20 cellular contexts compared by ENCODE assay signal in genomic region chr1:225891229-225891972, GRCh38. TPM values are rescaled to one million over a fixed set of nuclear protein-coding genes. Genes with fewer than 3 reads are reported as not detected.
DNase-seq lines count a peak whose midpoint lies in the region; ATAC-seq, FAIRE-seq and TF ChIP-seq lines count a peak whose summit lies in the region.
"Had no signal": no experiment of that assay in that cellular context is flagged by ENCODE, and none has a peak within 500 bp of the region (broad histone marks: within the 10 kb centered on the region; RNA-seq: fewer than 3 reads in every experiment).

No MANE protein-coding gene starts in this region.

- no peaks in the 10 kb centered on the region for H4K20me1 ChIP-seq in HepG2 (ENCODE audit: insufficient read depth, low read length)

- in situ Hi-C loops in HepG2 (cut with HindIII; ENCODE audit: extremely low pct_ligation_motif_present, low pct_unique_long_range_greater_than_20kb) (no loop called here), KBM-7 (cut with MboI; ENCODE audit: low pct_unique_long_range_greater_than_20kb, low sequenced_read_pairs) (no loop called here)

- intact Hi-C loops in HepG2 (cut with micrococcal nuclease; ENCODE audit: unreplicated experiment) (no loop called here), sciatic nerve (cut with DNase I) (no loop called here)

- no peak for TF ChIP-seq CTCF in HepG2 (CRISPR knock-in tag; IDR thresholded peaks at IDR 0.05)

- no peaks in the 10 kb centered on the region for H3K36me3 ChIP-seq in HepG2 (replicated peaks in 1 of 2; ENCODE audit: control insufficient read depth in 1 of 2, insufficient read depth in 2 of 2, low read length in 2 of 2)

- peak; percentile 36 for FAIRE-seq in HepG2 (lab: Jason Lieb, UNC)

- peak overlapping the region in 2 of 3 experiments; percentile 29 to 76; a peak in 3 of 6 replicates for H3K4me3 ChIP-seq in HepG2 (replicated peaks in 1 of 3; ENCODE audit: insufficient read depth in 1 of 3, low read depth in 2 of 3, low read length in 3 of 3)

- H3K27me3 ChIP-seq in HepG2 (ENCODE audit: control insufficient read depth in 1 of 2, insufficient read depth in 2 of 2, low read length in 2 of 2) = no peaks in the 10 kb centered on the region; a peak in 1 of 5 replicates

- TF ChIP-seq EP300 in HepG2 (IDR thresholded peaks at IDR 0.05; ENCODE audit: low read depth in 2 of 2, low read length in 2 of 2) (peak in 1 of 2 experiments; percentile 46; a peak in 1 of 4 replicates), HepG2 (CRISPR knock-in tag; IDR thresholded peaks at IDR 0.05; ENCODE audit: borderline replicate concordance) (no peak)

- CTCF ChIA-PET in HepG2 (lab: Yijun Ruan, JAX; ENCODE audit: low intra/inter-chr PET ratio, low total read pairs) = no interaction called here

- peak overlapping the region; percentile 68 for H3K27ac ChIP-seq in HepG2 (ENCODE audit: extremely low read length, insufficient read depth, low read length)

- no peak for TF ChIP-seq RAD21 in HepG2 (CRISPR knock-in tag; IDR thresholded peaks at IDR 0.05)

- TF ChIP-seq POLR2A in HepG2 (IDR thresholded peaks at IDR 0.05; ENCODE audit: insufficient read depth in 1 of 2, low read depth in 2 of 2, low read length in 2 of 2) = no peak

- 2% methylated on average over 11 of the region's 14 CpGs for WGBS in HepG2 (ENCODE audit: low lambda C conversion rate)

- BruUV-seq in HepG2 (replicated peaks; lab: Mats Ljungman, UMichigan) = no TSS peak

- no peaks in the 10 kb centered on the region for H3K9me3 ChIP-seq in HepG2 (ENCODE audit: low read length)

- DNase-seq in NCI-H748 (lab: John Stamatoyannopoulos, UW; ENCODE audit: unreplicated experiment) = peak; percentile 20
- DNase-seq in NCI-H748 treated with DMSO at 0.1 percent for 48 hours (lab: John Stamatoyannopoulos, UW) = no peak
- DNase-seq in SW480 (ENCODE audit: low spot score) = peak; percentile 69
- peak; percentile 91 for DNase-seq in HepG2 (ENCODE audit: low spot score)
- DNase-seq in sciatic nerve (ENCODE audit: low spot score) = no peak
- DNase-seq in KBM-7 = no peak
- no peak for DNase-seq in hypothalamus (lab: John Stamatoyannopoulos, UW)
- DNase-seq: 8988T; activated effector memory CD4-positive, alpha-beta T cell treated with anti-CD3 and anti-CD28 coated beads, Interleukin-2, amount 50 U/mL, for 16 hours; DMS 273 treated with DMSO at 0.1 percent for 48 hours; HFFc6; hippocampal formation; NCI-H1048; NCI-H2081 treated with DMSO at 0.1 percent for 48 hours; NCI-H524 treated with DMSO at 0.1 percent for 48 hours; SIG-M5 had no signal

- no peaks in the 10 kb centered on the region for H3K79me2 ChIP-seq in HepG2 (ENCODE audit: insufficient read depth, low read length)

- POLR2A ChIA-PET in HepG2 (lab: Yijun Ruan, JAX) = interaction anchor here (2.1 to 3.7 kb wide), 2 partner anchors 10 to 33 kb away, joined by 7 to 28 read pairs; partner anchors contain the start of genes PYCR2 and TMEM63A

- no peak overlapping the region for H2AFZ ChIP-seq in HepG2 (ENCODE audit: low read length)

- peak overlapping the region; percentile 45 for H3K9ac ChIP-seq in HepG2 (ENCODE audit: insufficient read depth, low read depth, low read length)

- peak; percentile 45 for ATAC-seq in HepG2
- peak; percentile 67 for ATAC-seq in sciatic nerve
- ATAC-seq in HG02763 (IDR thresholded peaks at IDR 0.05; ENCODE audit: unreplicated experiment) = no peak
- ATAC-seq: activated CD4-positive, CD25-positive, alpha-beta regulatory T cell treated with anti-CD3 and anti-CD28 coated beads, Interleukin-2, amount 50 U/mL, for 24 hours had no signal

- peak overlapping the region; percentile 83 for H3K4me2 ChIP-seq in HepG2 (ENCODE audit: low read depth, low read length)

- H3K4me1 ChIP-seq in HepG2 (ENCODE audit: insufficient read depth, low read length) = peaks cover 62% of the 10 kb centered on the region

RNA-seq across cellular contexts. Expression of gene LEFTY1, which starts 2.5 kb away (rescaled TPM):
- total RNA-seq in HepG2 (2016; rRNA removed; fragmentation: Illumina TruSeq; extraction: Trizol) = 0.29 TPM in 1 of 2 replicates, not detected in the other
- total RNA-seq in HepG2 (2016; cell fraction: cytosol; rRNA removed; fragmentation: Illumina TruSeq; extraction: Trizol; ENCODE audit: low read depth) = 0.20 TPM in 1 of 2 replicates, not detected in the other
- total RNA-seq in HepG2 (2016; cell fraction: insoluble cytoplasmic fraction; rRNA removed; fragmentation: Illumina TruSeq; extraction: Trizol) = 0.18 and 0.50 TPM in 2 replicates
- total RNA-seq in HepG2 (2016; cell fraction: membrane; rRNA removed; fragmentation: Illumina TruSeq; extraction: Trizol) = 0.09 TPM in 1 of 2 replicates, not detected in the other
- 0.22 and 0.38 TPM in 2 replicates for total RNA-seq in HepG2 (2016; cell fraction: nucleus; rRNA removed; fragmentation: Illumina TruSeq; extraction: Trizol)
- 0.79 and 1.8 TPM in 2 replicates for polyA plus RNA-seq in HepG2 (2011; rRNA removed)
- polyA plus RNA-seq in HepG2 (2011; cell fraction: cytosol; rRNA removed) = 1.6 and 1.9 TPM in 2 replicates
- 0.68 and 0.78 TPM in 2 replicates for polyA plus RNA-seq in HepG2 (2011; cell fraction: nucleus; rRNA removed)
- polyA plus RNA-seq in HepG2 (2012) = 0.32 and 0.55 TPM in 2 replicates
- not detected in 2 replicates for polyA plus RNA-seq in HepG2 (2016; cell fraction: cytosol; fragmentation: Illumina TruSeq; extraction: Trizol; ENCODE audit: low read depth)
- polyA plus RNA-seq in HepG2 (2016; cell fraction: insoluble cytoplasmic fraction; fragmentation: Illumina TruSeq; extraction: Trizol; ENCODE audit: low read depth) = 0.14 TPM in 1 of 2 replicates, not detected in the other
- 0.11 TPM in 1 of 2 replicates, not detected in the other for polyA plus RNA-seq in HepG2 (2016; cell fraction: membrane; fragmentation: Illumina TruSeq; extraction: Trizol; ENCODE audit: low read depth)
- polyA plus RNA-seq in HepG2 (2016; cell fraction: nucleus; fragmentation: Illumina TruSeq; extraction: Trizol; ENCODE audit: insufficient read depth, low read depth) = 0.28 and 0.51 TPM in 2 replicates
- polyA minus RNA-seq in HepG2 (2011; rRNA and poly(A)+ RNA removed; ENCODE audit: low replicate concordance) = 0.12 TPM in 1 of 2 replicates, not detected in the other
- polyA minus RNA-seq in HepG2 (2011; cell fraction: cytosol; rRNA and poly(A)+ RNA removed) = 0.49 and 0.53 TPM in 2 replicates
- polyA minus RNA-seq in HepG2 (2011; cell fraction: nucleus; rRNA and poly(A)+ RNA removed) = 0.52 and 0.99 TPM in 2 replicates
- 0.89 TPM for total RNA-seq in sciatic nerve
- total RNA-seq: HFFc6; T-helper 2 cell treated with Interferon-gamma antibody and Interleukin-4, amounts not matched to agents 100 ng/mL and 5 ng/mL, for 36 hours had no signal

RNA-seq across cellular contexts. Expression of gene TMEM63A, which starts 9.2 kb away (rescaled TPM):
- 6.8 and 23.9 TPM in 2 replicates for total RNA-seq in HepG2 (2016; rRNA removed; fragmentation: Illumina TruSeq; extraction: Trizol)
- total RNA-seq in HepG2 (2016; cell fraction: cytosol; rRNA removed; fragmentation: Illumina TruSeq; extraction: Trizol; ENCODE audit: low read depth) = 8.4 and 11.8 TPM in 2 replicates
- total RNA-seq in HepG2 (2016; cell fraction: insoluble cytoplasmic fraction; rRNA removed; fragmentation: Illumina TruSeq; extraction: Trizol) = 6.3 and 23.7 TPM in 2 replicates
- 9.0 and 9.3 TPM in 2 replicates for total RNA-seq in HepG2 (2016; cell fraction: membrane; rRNA removed; fragmentation: Illumina TruSeq; extraction: Trizol)
- 45.2 and 52.0 TPM in 2 replicates for total RNA-seq in HepG2 (2016; cell fraction: nucleus; rRNA removed; fragmentation: Illumina TruSeq; extraction: Trizol)
- 53.3 and 68.4 TPM in 2 replicates for polyA plus RNA-seq in HepG2 (2011; rRNA removed)
- polyA plus RNA-seq in HepG2 (2011; cell fraction: cytosol; rRNA removed) = 12.0 and 12.6 TPM in 2 replicates
- 382 and 397 TPM in 2 replicates for polyA plus RNA-seq in HepG2 (2011; cell fraction: nucleus; rRNA removed)
- polyA plus RNA-seq in HepG2 (2012) = 27.8 and 32.4 TPM in 2 replicates
- polyA plus RNA-seq in HepG2 (2016; cell fraction: cytosol; fragmentation: Illumina TruSeq; extraction: Trizol; ENCODE audit: low read depth) = 1.2 and 1.4 TPM in 2 replicates
- 5.6 and 6.1 TPM in 2 replicates for polyA plus RNA-seq in HepG2 (2016; cell fraction: insoluble cytoplasmic fraction; fragmentation: Illumina TruSeq; extraction: Trizol; ENCODE audit: low read depth)
- 2.8 and 3.1 TPM in 2 replicates for polyA plus RNA-seq in HepG2 (2016; cell fraction: membrane; fragmentation: Illumina TruSeq; extraction: Trizol; ENCODE audit: low read depth)
- 77.1 and 87.3 TPM in 2 replicates for polyA plus RNA-seq in HepG2 (2016; cell fraction: nucleus; fragmentation: Illumina TruSeq; extraction: Trizol; ENCODE audit: insufficient read depth, low read depth)
- 69.8 and 79.8 TPM in 2 replicates for polyA minus RNA-seq in HepG2 (2011; rRNA and poly(A)+ RNA removed; ENCODE audit: low replicate concordance)
- polyA minus RNA-seq in HepG2 (2011; cell fraction: cytosol; rRNA and poly(A)+ RNA removed) = 11.9 and 15.7 TPM in 2 replicates
- 124 and 138 TPM in 2 replicates for polyA minus RNA-seq in HepG2 (2011; cell fraction: nucleus; rRNA and poly(A)+ RNA removed)
- 95.7 TPM for total RNA-seq in sciatic nerve

RNA-seq across cellular contexts. Expression of gene PYCR2, which starts 32.6 kb away (rescaled TPM):
- total RNA-seq in HepG2 (2016; rRNA removed; fragmentation: Illumina TruSeq; extraction: Trizol) (47.8 and 49.5 TPM in 2 replicates), sciatic nerve (52.2 TPM)
- total RNA-seq in HepG2 (2016; cell fraction: cytosol; rRNA removed; fragmentation: Illumina TruSeq; extraction: Trizol; ENCODE audit: low read depth) = 8.2 and 9.6 TPM in 2 replicates
- 45.9 and 51.2 TPM in 2 replicates for total RNA-seq in HepG2 (2016; cell fraction: insoluble cytoplasmic fraction; rRNA removed; fragmentation: Illumina TruSeq; extraction: Trizol)
- total RNA-seq in HepG2 (2016; cell fraction: membrane; rRNA removed; fragmentation: Illumina TruSeq; extraction: Trizol) = 16.1 and 17.9 TPM in 2 replicates
- 31.1 and 42.8 TPM in 2 replicates for total RNA-seq in HepG2 (2016; cell fraction: nucleus; rRNA removed; fragmentation: Illumina TruSeq; extraction: Trizol)
- 47.2 and 54.2 TPM in 2 replicates for polyA plus RNA-seq in HepG2 (2011; rRNA removed)
- 25.8 and 40.7 TPM in 2 replicates for polyA plus RNA-seq in HepG2 (2011; cell fraction: cytosol; rRNA removed)
- polyA plus RNA-seq in HepG2 (2011; cell fraction: nucleus; rRNA removed) = 98.0 and 106 TPM in 2 replicates
- 29.7 and 35.8 TPM in 2 replicates for polyA plus RNA-seq in HepG2 (2012)
- 3.9 and 4.7 TPM in 2 replicates for polyA plus RNA-seq in HepG2 (2016; cell fraction: cytosol; fragmentation: Illumina TruSeq; extraction: Trizol; ENCODE audit: low read depth)
- polyA plus RNA-seq in HepG2 (2016; cell fraction: insoluble cytoplasmic fraction; fragmentation: Illumina TruSeq; extraction: Trizol; ENCODE audit: low read depth) = 51.7 and 55.3 TPM in 2 replicates
- polyA plus RNA-seq in HepG2 (2016; cell fraction: membrane; fragmentation: Illumina TruSeq; extraction: Trizol; ENCODE audit: low read depth) = 8.9 and 9.2 TPM in 2 replicates
- 87.0 and 102 TPM in 2 replicates for polyA plus RNA-seq in HepG2 (2016; cell fraction: nucleus; fragmentation: Illumina TruSeq; extraction: Trizol; ENCODE audit: insufficient read depth, low read depth)
- polyA minus RNA-seq in HepG2 (2011; rRNA and poly(A)+ RNA removed; ENCODE audit: low replicate concordance) = 56.1 and 62.6 TPM in 2 replicates
- polyA minus RNA-seq in HepG2 (2011; cell fraction: cytosol; rRNA and poly(A)+ RNA removed) = 13.5 and 15.9 TPM in 2 replicates
- 14.4 and 15.9 TPM in 2 replicates for polyA minus RNA-seq in HepG2 (2011; cell fraction: nucleus; rRNA and poly(A)+ RNA removed)

RNA-seq across cellular contexts. Expression of gene LEFTY2, which starts 49.6 kb away (rescaled TPM):
- total RNA-seq in HepG2 (2016; rRNA removed; fragmentation: Illumina TruSeq; extraction: Trizol) (0.13 and 0.15 TPM in 2 replicates), sciatic nerve (0.31 TPM)
- not detected in 2 replicates for total RNA-seq in HepG2 (2016; cell fraction: cytosol; rRNA removed; fragmentation: Illumina TruSeq; extraction: Trizol; ENCODE audit: low read depth)
- 0.11 TPM in 1 of 2 replicates, not detected in the other for total RNA-seq in HepG2 (2016; cell fraction: insoluble cytoplasmic fraction; rRNA removed; fragmentation: Illumina TruSeq; extraction: Trizol)
- not detected in 2 replicates for total RNA-seq in HepG2 (2016; cell fraction: membrane; rRNA removed; fragmentation: Illumina TruSeq; extraction: Trizol)
- 0.28 TPM in 1 of 2 replicates, not detected in the other for total RNA-seq in HepG2 (2016; cell fraction: nucleus; rRNA removed; fragmentation: Illumina TruSeq; extraction: Trizol)
- polyA plus RNA-seq in HepG2 (2011; rRNA removed) = 0.33 and 0.42 TPM in 2 replicates
- polyA plus RNA-seq in HepG2 (2011; cell fraction: cytosol; rRNA removed) = 0.42 and 0.65 TPM in 2 replicates
- 0.16 and 0.28 TPM in 2 replicates for polyA plus RNA-seq in HepG2 (2011; cell fraction: nucleus; rRNA removed)
- polyA plus RNA-seq in HepG2 (2012) = 0.29 and 0.47 TPM in 2 replicates
- polyA plus RNA-seq in HepG2 (2016; cell fraction: cytosol; fragmentation: Illumina TruSeq; extraction: Trizol; ENCODE audit: low read depth) = not detected in 2 replicates
- not detected in 2 replicates for polyA plus RNA-seq in HepG2 (2016; cell fraction: insoluble cytoplasmic fraction; fragmentation: Illumina TruSeq; extraction: Trizol; ENCODE audit: low read depth)
- 0.08 TPM in 1 of 2 replicates, not detected in the other for polyA plus RNA-seq in HepG2 (2016; cell fraction: membrane; fragmentation: Illumina TruSeq; extraction: Trizol; ENCODE audit: low read depth)
- not detected in 2 replicates for polyA plus RNA-seq in HepG2 (2016; cell fraction: nucleus; fragmentation: Illumina TruSeq; extraction: Trizol; ENCODE audit: insufficient read depth, low read depth)
- polyA minus RNA-seq in HepG2 (2011; rRNA and poly(A)+ RNA removed; ENCODE audit: low replicate concordance) = 0.28 TPM in 1 of 2 replicates, not detected in the other
- polyA minus RNA-seq in HepG2 (2011; cell fraction: cytosol; rRNA and poly(A)+ RNA removed) = not detected in 2 replicates
- not detected in 2 replicates for polyA minus RNA-seq in HepG2 (2011; cell fraction: nucleus; rRNA and poly(A)+ RNA removed)
- total RNA-seq: HFFc6; T-helper 2 cell treated with Interferon-gamma antibody and Interleukin-4, amounts not matched to agents 100 ng/mL and 5 ng/mL, for 36 hours had no signal
- polyA plus RNA-seq: BJ had no signal

Comparison
In these comparisons a context has a peak if more than half of its experiments do, and no peak if none do; other contexts are left out.
1. DNase-seq: peak in NCI-H748 (single experiment), SW480 (single experiment) and HepG2 (single experiment); none in NCI-H748 treated with DMSO at 0.1 percent for 48 hours (single experiment), sciatic nerve (single experiment), KBM-7 (single experiment) and hypothalamus (0 of 51).